Comparison of ENCODE assay signal across 1 cellular context in the genomic region with DNA sequence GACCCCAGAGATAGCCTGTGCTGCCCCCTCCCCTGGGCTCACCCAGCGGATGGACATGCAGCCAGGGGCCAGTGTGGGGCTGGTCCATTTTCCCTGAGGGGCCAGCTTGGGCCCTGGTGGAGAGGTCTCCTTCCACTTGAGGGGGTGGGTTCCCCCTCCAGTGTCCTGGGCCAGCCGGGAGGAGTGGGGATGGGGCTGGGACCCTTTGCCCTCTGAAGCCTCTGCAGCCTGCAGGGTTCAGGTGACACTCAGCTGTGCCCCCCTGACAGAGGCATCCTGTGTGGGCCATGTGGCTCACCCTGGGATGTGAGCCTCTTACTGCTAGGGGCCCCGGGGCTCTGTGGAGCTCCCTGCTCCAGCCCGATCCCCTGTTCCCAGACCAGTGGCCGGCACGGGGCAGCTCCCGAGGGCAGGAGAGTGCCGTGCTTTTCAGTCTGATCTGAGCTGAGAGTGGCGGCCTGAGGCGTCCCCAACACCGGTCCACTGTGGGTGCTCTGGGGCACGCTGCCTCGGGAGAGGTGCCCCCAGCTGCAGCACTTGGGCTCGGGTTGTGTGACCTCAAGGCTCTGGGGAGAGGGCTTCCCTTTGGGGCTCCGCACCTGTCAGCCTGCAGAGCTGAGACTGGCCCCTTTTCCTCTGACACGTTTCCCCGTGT.
TF ChIP-seq lines count a peak whose summit lies in the region.

No MANE protein-coding gene starts in this region.

TF ChIP-seq in endothelial cell of umbilical vein, 7 proteins besides CTCF, POLR2A, EP300 and RAD21 (continued from another document):
- TF ChIP-seq FOS (IDR thresholded peaks at IDR 0.05; ENCODE audit: borderline replicate concordance, insufficient read depth, low read length) (no peak), JUN (IDR thresholded peaks at IDR 0.05; ENCODE audit: borderline replicate concordance, insufficient read depth, insufficient read length, low read depth) (no peak)
- TF ChIP-seq, protein P1, sequence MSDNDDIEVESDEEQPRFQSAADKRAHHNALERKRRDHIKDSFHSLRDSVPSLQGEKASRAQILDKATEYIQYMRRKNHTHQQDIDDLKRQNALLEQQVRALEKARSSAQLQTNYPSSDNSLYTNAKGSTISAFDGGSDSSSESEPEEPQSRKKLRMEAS (IDR thresholded peaks at IDR 0.05; ENCODE audit: insufficient read depth, insufficient read length) = no peak
